In genomic region chr16:62883526-62883925, GRCh38 we compare ENCODE assay signal across 38 cellular contexts.
"Had no signal": no experiment of that assay in that cellular context is flagged by ENCODE, and none has a peak within 500 bp of the region (broad histone marks: within the 10 kb centered on the region; RNA-seq: fewer than 3 reads in every experiment).

No MANE protein-coding gene starts in this region.

- H3K27ac ChIP-seq: adrenal gland, ascending aorta, body of pancreas, brain microvascular endothelial cell, breast epithelium had no signal

- H3K4me1 ChIP-seq: adrenal gland, ascending aorta, body of pancreas, breast epithelium had no signal

- H3K27ac Mint-ChIP-seq: activated naive CD4-positive, alpha-beta T cell treated with anti-CD3 and anti-CD28 coated beads for 36 hours; activated naive CD4-positive, alpha-beta T cell treated with anti-CD3 and anti-CD28 coated beads, Interleukin-2, amount 10 ng/mL, durations not matched to agents 7 days and 5 days; activated naive CD4-positive, alpha-beta T cell treated with anti-CD3 and anti-CD28 coated beads, Interleukin-2, amount 50 U/mL, for 24 hours; activated naive CD4-positive, alpha-beta T cell treated with anti-CD3 and anti-CD28 coated beads, Interleukin-2, amount 50 U/mL, for 72 hours; activated naive CD8-positive, alpha-beta T cell; activated naive CD8-positive, alpha-beta T cell treated with anti-CD3 and anti-CD28 coated beads for 36 hours; activated naive CD8-positive, alpha-beta T cell treated with anti-CD3 and anti-CD28 coated beads, Interleukin-2, amount 10 ng/mL, durations not matched to agents 7 days and 5 days; activated naive CD8-positive, alpha-beta T cell treated with anti-CD3 and anti-CD28 coated beads, Interleukin-2, amount 50 U/mL, for 24 hours; activated T-cell treated with anti-CD3 and anti-CD28 coated beads, Interleukin-2, amount 50 U/mL, for 24 hours; activated T-cell treated with anti-CD3 and anti-CD28 coated beads, Interleukin-2, amount 50 U/mL, for 72 hours; activated T-helper 1 cell treated with anti-CD3 and anti-CD28 coated beads, Interleukin-12 subunit alpha, Interleukin-12 subunit beta, Interleukin-2, Interleukin-4 antibody, amounts not matched to agents 30 ng/mL and 10 ng/mL and 1 ng/mL, durations not matched to agents 14 hours and 24 hours and 36 hours; activated T-helper 17 cell treated with anti-CD3 and anti-CD28 coated beads, Interleukin-2, amount 50 U/mL, for 72 hours; activated T-helper 2 cell treated with anti-CD3 and anti-CD28 coated beads, Interferon-gamma antibody, Interleukin-2, Interleukin-4, amounts not matched to agents 10 μg/mL and 5 μg/mL and 100 μg/mL, durations not matched to agents 14 hours and 24 hours and 36 hours; brain had no signal

- H3K27me3 ChIP-seq: adrenal gland, ascending aorta, body of pancreas, brain microvascular endothelial cell, breast epithelium had no signal

- H3K4me3 Mint-ChIP-seq: activated naive CD4-positive, alpha-beta T cell treated with anti-CD3 and anti-CD28 coated beads for 36 hours; activated naive CD4-positive, alpha-beta T cell treated with anti-CD3 and anti-CD28 coated beads, Interleukin-2, amount 10 ng/mL, durations not matched to agents 7 days and 5 days; activated naive CD4-positive, alpha-beta T cell treated with anti-CD3 and anti-CD28 coated beads, Interleukin-2, amount 50 U/mL, for 24 hours; activated naive CD8-positive, alpha-beta T cell; activated naive CD8-positive, alpha-beta T cell treated with anti-CD3 and anti-CD28 coated beads for 36 hours; activated naive CD8-positive, alpha-beta T cell treated with anti-CD3 and anti-CD28 coated beads, Interleukin-2, amount 10 ng/mL, durations not matched to agents 7 days and 5 days; activated naive CD8-positive, alpha-beta T cell treated with anti-CD3 and anti-CD28 coated beads, Interleukin-2, amount 50 U/mL, for 24 hours; activated T-cell treated with anti-CD3 and anti-CD28 coated beads, Interleukin-2, amount 50 U/mL, for 24 hours; activated T-cell treated with anti-CD3 and anti-CD28 coated beads, Interleukin-2, amount 50 U/mL, for 4 hours; activated T-cell treated with anti-CD3 and anti-CD28 coated beads, Interleukin-2, amount 50 U/mL, for 72 hours; activated T-helper 1 cell treated with anti-CD3 and anti-CD28 coated beads, Interleukin-12 subunit alpha, Interleukin-12 subunit beta, Interleukin-2, Interleukin-4 antibody, amounts not matched to agents 30 ng/mL and 10 ng/mL and 1 ng/mL, durations not matched to agents 14 hours and 24 hours and 36 hours; activated T-helper 17 cell treated with anti-CD3 and anti-CD28 coated beads, Interleukin-2, amount 50 U/mL, for 72 hours; brain; central memory CD8-positive, alpha-beta T cell had no signal

- H3K4me3 ChIP-seq: adrenal gland, ascending aorta, body of pancreas, breast epithelium had no signal

- ATAC-seq: activated naive CD4-positive, alpha-beta T cell treated with anti-CD3 and anti-CD28 coated beads, Interleukin-2, amount 50 U/mL, for 72 hours; activated naive CD8-positive, alpha-beta T cell treated with anti-CD3 and anti-CD28 coated beads, Interleukin-2, amount 50 U/mL, for 24 hours; activated T-cell treated with anti-CD3 and anti-CD28 coated beads, Interleukin-2, amount 50 U/mL, for 4 hours; activated T-cell treated with anti-CD3 and anti-CD28 coated beads, Interleukin-2, amount 50 U/mL, for 72 hours; activated T-helper 17 cell treated with anti-CD3 and anti-CD28 coated beads, Interleukin-2, amount 50 U/mL, for 72 hours; body of pancreas had no signal

- H3K4me1 Mint-ChIP-seq: activated naive CD4-positive, alpha-beta T cell treated with anti-CD3 and anti-CD28 coated beads, Interleukin-2, amount 10 ng/mL, durations not matched to agents 7 days and 5 days; activated naive CD4-positive, alpha-beta T cell treated with anti-CD3 and anti-CD28 coated beads, Interleukin-2, amount 50 U/mL, for 24 hours; activated naive CD8-positive, alpha-beta T cell treated with anti-CD3 and anti-CD28 coated beads for 36 hours; activated naive CD8-positive, alpha-beta T cell treated with anti-CD3 and anti-CD28 coated beads, Interleukin-2, amount 10 ng/mL, durations not matched to agents 7 days and 5 days; activated naive CD8-positive, alpha-beta T cell treated with anti-CD3 and anti-CD28 coated beads, Interleukin-2, amount 50 U/mL, for 24 hours; activated T-helper 17 cell treated with anti-CD3 and anti-CD28 coated beads, Interleukin-2, amount 50 U/mL, for 72 hours; brain; central memory CD8-positive, alpha-beta T cell had no signal

- H3K36me3 Mint-ChIP-seq: activated naive CD4-positive, alpha-beta T cell treated with anti-CD3 and anti-CD28 coated beads, Interleukin-2, amount 10 ng/mL, durations not matched to agents 7 days and 5 days; activated naive CD4-positive, alpha-beta T cell treated with anti-CD3 and anti-CD28 coated beads, Interleukin-2, amount 50 U/mL, for 24 hours; activated naive CD8-positive, alpha-beta T cell; activated naive CD8-positive, alpha-beta T cell treated with anti-CD3 and anti-CD28 coated beads for 36 hours; activated naive CD8-positive, alpha-beta T cell treated with anti-CD3 and anti-CD28 coated beads, Interleukin-2, amount 10 ng/mL, durations not matched to agents 7 days and 5 days; brain had no signal

- DNase-seq: activated effector memory CD4-positive, alpha-beta T cell treated with anti-CD3 and anti-CD28 coated beads, Interleukin-2, amount 50 U/mL, for 16 hours; activated effector memory CD4-positive, alpha-beta T cell treated with Interleukin-2 at 50 U/mL for 16 hours; activated gamma-delta T cell; activated gamma-delta T cell treated with Interleukin-2 at 50 U/mL for 16 hours; activated naive CD4-positive, alpha-beta T cell; activated naive CD4-positive, alpha-beta T cell treated with anti-CD3 and anti-CD28 coated beads for 36 hours; activated naive CD4-positive, alpha-beta T cell treated with anti-CD3 and anti-CD28 coated beads, Interleukin-2, amount 10 ng/mL, durations not matched to agents 7 days and 5 days; activated naive CD4-positive, alpha-beta T cell treated with anti-CD3 and anti-CD28 coated beads, Interleukin-2, amount 50 U/mL, for 16 hours; activated naive CD4-positive, alpha-beta T cell treated with Interleukin-2 at 50 U/mL for 16 hours; activated naive CD8-positive, alpha-beta T cell treated with anti-CD3 and anti-CD28 coated beads for 36 hours; activated naive CD8-positive, alpha-beta T cell treated with anti-CD3 and anti-CD28 coated beads, Interleukin-2, amount 10 ng/mL, durations not matched to agents 7 days and 5 days; activated naive CD8-positive, alpha-beta T cell treated with anti-CD3 and anti-CD28 coated beads, Interleukin-2, amount 50 U/mL, for 24 hours; activated T-cell treated with anti-CD3 and anti-CD28 coated beads for 4 hours; activated T-cell treated with anti-CD3 and anti-CD28 coated beads, Interleukin-2, amount 50 U/mL, for 1 hour; activated T-cell treated with anti-CD3 and anti-CD28 coated beads, Interleukin-2, amount 50 U/mL, for 24 hours; activated T-cell treated with anti-CD3 and anti-CD28 coated beads, Interleukin-2, amount 50 U/mL, for 4 hours; activated T-cell treated with anti-CD3 and anti-CD28 coated beads, Interleukin-2, amount 50 U/mL, for 48 hours; activated T-cell treated with anti-CD3 and anti-CD28 coated beads, Interleukin-2, amount 50 U/mL, for 72 hours; adrenal gland; amniotic stem cell; amygdala; anterior cingulate cortex; aorta; body of pancreas; brain microvascular endothelial cell; caudate nucleus; central memory CD4-positive, alpha-beta T cell; cerebellar nuclear complex had no signal

- H3K9me3 ChIP-seq: adrenal gland, ascending aorta, body of pancreas, breast epithelium had no signal

- H3K27me3 Mint-ChIP-seq: activated naive CD4-positive, alpha-beta T cell treated with anti-CD3 and anti-CD28 coated beads, Interleukin-2, amount 10 ng/mL, durations not matched to agents 7 days and 5 days; activated naive CD4-positive, alpha-beta T cell treated with anti-CD3 and anti-CD28 coated beads, Interleukin-2, amount 50 U/mL, for 24 hours; activated naive CD8-positive, alpha-beta T cell; activated naive CD8-positive, alpha-beta T cell treated with anti-CD3 and anti-CD28 coated beads for 36 hours; activated naive CD8-positive, alpha-beta T cell treated with anti-CD3 and anti-CD28 coated beads, Interleukin-2, amount 10 ng/mL, durations not matched to agents 7 days and 5 days; activated naive CD8-positive, alpha-beta T cell treated with anti-CD3 and anti-CD28 coated beads, Interleukin-2, amount 50 U/mL, for 24 hours; activated T-cell treated with anti-CD3 and anti-CD28 coated beads, Interleukin-2, amount 50 U/mL, for 24 hours; activated T-helper 17 cell treated with anti-CD3 and anti-CD28 coated beads, Interleukin-2, amount 50 U/mL, for 72 hours; brain; central memory CD8-positive, alpha-beta T cell had no signal

- H3K36me3 ChIP-seq: adrenal gland, ascending aorta, brain microvascular endothelial cell, breast epithelium had no signal
